ENCODE assay signal across 21 cellular contexts in genomic region chr20:51020657-51021056, GRCh38. TPM values are rescaled to one million over a fixed set of nuclear protein-coding genes. Genes with fewer than 3 reads are reported as not detected.
DNase-seq lines count a peak whose midpoint lies in the region; ATAC-seq, FAIRE-seq and TF ChIP-seq lines count a peak whose summit lies in the region.
"Had no signal": no experiment of that assay in that cellular context is flagged by ENCODE, and none has a peak within 500 bp of the region (broad histone marks: within the 10 kb centered on the region; RNA-seq: fewer than 3 reads in every experiment).

No MANE protein-coding gene starts in this region.

- no peak for TF ChIP-seq CTCF in omental fat pad (IDR thresholded peaks at IDR 0.05)

- peaks cover 40% of the 10 kb centered on the region for H3K27me3 ChIP-seq in iPS-15b (ENCODE audit: control insufficient read depth, insufficient read depth, low read length)

- H3K4me1 ChIP-seq in iPS-15b (ENCODE audit: control insufficient read depth, insufficient read depth, low read length) = peaks cover 13% of the 10 kb centered on the region

- no peaks in the 10 kb centered on the region for H3K36me3 ChIP-seq in iPS-15b (ENCODE audit: control insufficient read depth, insufficient read depth, low read length)
- H3K36me3 ChIP-seq: esophagus squamous epithelium, stomach, transverse colon had no signal

- H3K9me3 Mint-ChIP-seq in activated T-cell treated with anti-CD3 and anti-CD28 coated beads, Interleukin-2, amount 50 U/mL, for 24 hours = no peaks in the 10 kb centered on the region
- H3K9me3 Mint-ChIP-seq: T-helper 1 cell treated with Interleukin-12 subunit alpha and Interleukin-12 subunit beta and Interleukin-4 antibody, amounts not matched to agents 30 μg/mL and 1 μg/mL, for 36 hours had no signal

- peak; percentile 20 for FAIRE-seq in urothelium cell line (lab: Jason Lieb, UNC)
- FAIRE-seq: A549, G401.6, small intestine had no signal

- H3K27ac Mint-ChIP-seq in activated T-cell treated with anti-CD3 and anti-CD28 coated beads, Interleukin-2, amount 50 U/mL, for 24 hours = no peak overlapping the region
- no peak overlapping the region for H3K27ac Mint-ChIP-seq in T-helper 17 cell
- H3K27ac Mint-ChIP-seq: T-helper 1 cell treated with Interleukin-12 subunit alpha and Interleukin-12 subunit beta and Interleukin-4 antibody, amounts not matched to agents 30 μg/mL and 1 μg/mL, for 36 hours had no signal

- H3K9me3 ChIP-seq in T-helper 17 cell (ENCODE audit: control insufficient read depth, low read length, poor library complexity, severe bottlenecking) = no peaks in the 10 kb centered on the region
- H3K9me3 ChIP-seq in iPS-15b (ENCODE audit: control insufficient read depth, insufficient read depth, low read length) = no peaks in the 10 kb centered on the region
- H3K9me3 ChIP-seq: A549, esophagus squamous epithelium, stomach, transverse colon had no signal

- peaks cover 12% of the 10 kb centered on the region for H3K4me1 Mint-ChIP-seq in activated T-cell treated with anti-CD3 and anti-CD28 coated beads, Interleukin-2, amount 50 U/mL, for 24 hours (ENCODE audit: low read depth)
- peaks cover 15% of the 10 kb centered on the region for H3K4me1 Mint-ChIP-seq in T-helper 17 cell

- H3K4me3 Mint-ChIP-seq in activated T-cell treated with anti-CD3 and anti-CD28 coated beads, Interleukin-2, amount 50 U/mL, for 24 hours = peak overlapping the region; percentile 63
- peak overlapping the region; percentile 59 for H3K4me3 Mint-ChIP-seq in T-helper 17 cell
- H3K4me3 Mint-ChIP-seq: T-helper 1 cell treated with Interleukin-12 subunit alpha and Interleukin-12 subunit beta and Interleukin-4 antibody, amounts not matched to agents 30 μg/mL and 1 μg/mL, for 36 hours had no signal

- no peak for DNase-seq in activated T-cell treated with anti-CD3 and anti-CD28 coated beads, Interleukin-2, amount 50 U/mL, for 24 hours
- no peak for DNase-seq in activated T-cell treated with anti-CD3 and anti-CD28 coated beads, Interleukin-2, amount 50 U/mL, for 1 hour
- DNase-seq in T-helper 17 cell = no peak
- no peak for DNase-seq in urothelium cell line (ENCODE audit: low spot score)
- no peak for DNase-seq in omental fat pad (ENCODE audit: low spot score)
- no peak for DNase-seq in T-helper 9 cell
- DNase-seq: amygdala; DMS 273 treated with DMSO at 0.1 percent for 48 hours; effector memory CD4-positive, alpha-beta T cell; esophagus squamous epithelium; NCI-H1694 treated with DMSO at 0.1 percent for 48 hours; NCI-H345; small intestine; stimulated activated CD4-positive, alpha-beta T cell treated with anti-CD3 and anti-CD28 coated beads, Interleukin-4, amount 100 ng/mL, for 24 hours; stomach; transverse colon had no signal

- H3K4me3 ChIP-seq in iPS-15b (ENCODE audit: low read depth, low read length) = peak overlapping the region; percentile 68
- H3K4me3 ChIP-seq: A549, esophagus squamous epithelium, stomach, transverse colon had no signal

- no peaks in the 10 kb centered on the region for H3K36me3 Mint-ChIP-seq in activated T-cell treated with anti-CD3 and anti-CD28 coated beads, Interleukin-2, amount 50 U/mL, for 24 hours (ENCODE audit: low read depth)
- peaks cover 7% of the 10 kb centered on the region for H3K36me3 Mint-ChIP-seq in T-helper 17 cell (ENCODE audit: low read depth)

- H3K9ac ChIP-seq in iPS-15b (ENCODE audit: low read depth, low read length) = no peak overlapping the region

- ATAC-seq in T-helper 17 cell (no peak), omental fat pad (ENCODE audit: low FRiP score) (no peak), HG03432 (IDR thresholded peaks at IDR 0.05; ENCODE audit: unreplicated experiment) (no peak)
- ATAC-seq: A549 had no signal

- H3K27me3 Mint-ChIP-seq in activated T-cell treated with anti-CD3 and anti-CD28 coated beads, Interleukin-2, amount 50 U/mL, for 24 hours = peaks cover 79% of the 10 kb centered on the region
- H3K27me3 Mint-ChIP-seq in T-helper 17 cell = peaks cover 73% of the 10 kb centered on the region

RNA-seq across cellular contexts. Expression of gene KCNG1, which starts 2.2 kb away (rescaled TPM):
- total RNA-seq in T-helper 17 cell (under 1 TPM in 1 of 2 donors, not detected in 1; 0.90 TPM), omental fat pad (1 to 10 TPM in 2 of 4 donors, under 1 TPM in 1, not detected in 1; 0.19 to 1.4 (median 1.2) TPM)
